ENCODE assay signal across 27 cellular contexts in genomic region chr1:219902951-219903350, GRCh38. TPM values are rescaled to one million over a fixed set of nuclear protein-coding genes. Genes with fewer than 3 reads are reported as not detected.
"Had no signal": no experiment of that assay in that cellular context is flagged by ENCODE, and none has a peak within 500 bp of the region (broad histone marks: within the 10 kb centered on the region; RNA-seq: fewer than 3 reads in every experiment).

No MANE protein-coding gene starts in this region.

- H3K27ac ChIP-seq: ascending aorta, PC-9 had no signal

- H3K4me3 Mint-ChIP-seq: activated CD4-positive, alpha-beta memory T cell treated with anti-CD3 and anti-CD28 coated beads for 36 hours; activated CD4-positive, alpha-beta T cell treated with anti-CD3 and anti-CD28 coated beads, Interleukin-2, amount 10 ng/mL, durations not matched to agents 7 days and 5 days; activated naive CD8-positive, alpha-beta T cell treated with anti-CD3 and anti-CD28 coated beads, Interleukin-2, amount 50 U/mL, for 24 hours; activated T-cell treated with anti-CD3 and anti-CD28 coated beads, Interleukin-2, amount 50 U/mL, for 4 hours; brain; central memory CD8-positive, alpha-beta T cell; T-helper 17 cell had no signal

- H2AFZ ChIP-seq: PC-9 had no signal

- H3K9me3 ChIP-seq: ascending aorta had no signal

- H3K36me3 Mint-ChIP-seq: activated CD4-positive, alpha-beta memory T cell treated with anti-CD3 and anti-CD28 coated beads for 36 hours; activated naive CD4-positive, alpha-beta T cell treated with anti-CD3 and anti-CD28 coated beads, Interleukin-2, amount 50 U/mL, for 72 hours; brain had no signal

- H3K36me3 ChIP-seq: ascending aorta had no signal

- FAIRE-seq: TTC549 had no signal

- DNase-seq: activated CD4-positive, alpha-beta memory T cell treated with anti-CD3 and anti-CD28 coated beads for 36 hours; activated CD4-positive, alpha-beta T cell treated with anti-CD3 and anti-CD28 coated beads, Interleukin-2, amount 10 ng/mL, durations not matched to agents 7 days and 5 days; activated CD4-positive, CD25-positive, alpha-beta regulatory T cell; activated CD8-positive, alpha-beta memory T cell treated with anti-CD3 and anti-CD28 coated beads for 24 hours; activated effector memory CD4-positive, alpha-beta T cell treated with anti-CD3 and anti-CD28 coated beads, Interleukin-2, amount 50 U/mL, for 16 hours; activated naive CD4-positive, alpha-beta T cell treated with Interleukin-2 at 50 U/mL for 16 hours; activated naive CD8-positive, alpha-beta T cell treated with anti-CD3 and anti-CD28 coated beads, Interleukin-2, amount 50 U/mL, for 24 hours; activated T-cell treated with anti-CD3 and anti-CD28 coated beads, Interleukin-2, amount 50 U/mL, for 4 hours; amniotic stem cell; Kasumi-1; KBM-7; NCI-H1105; NCI-H1436; NCI-H187; NCI-H2081; NCI-H510A treated with DMSO at 0.1 percent for 48 hours; NCI-H69; NK-92 treated with Interleukin-12 subunit alpha and Interleukin-12 subunit beta, amount 100 ng/mL, for 24 hours; PC-9; SIG-M5; T-helper 17 cell; T-helper 9 cell had no signal

- H3K4me1 Mint-ChIP-seq: activated naive CD8-positive, alpha-beta T cell treated with anti-CD3 and anti-CD28 coated beads, Interleukin-2, amount 50 U/mL, for 24 hours; brain; central memory CD8-positive, alpha-beta T cell had no signal

- H3K27ac Mint-ChIP-seq: activated CD4-positive, alpha-beta memory T cell treated with anti-CD3 and anti-CD28 coated beads for 36 hours; activated CD4-positive, alpha-beta T cell treated with anti-CD3 and anti-CD28 coated beads, Interleukin-2, amount 10 ng/mL, durations not matched to agents 7 days and 5 days; activated naive CD4-positive, alpha-beta T cell treated with anti-CD3 and anti-CD28 coated beads, Interleukin-2, amount 50 U/mL, for 72 hours; activated naive CD8-positive, alpha-beta T cell treated with anti-CD3 and anti-CD28 coated beads, Interleukin-2, amount 50 U/mL, for 24 hours; brain; T-helper 17 cell had no signal

- H3K4me1 ChIP-seq: ascending aorta had no signal

- H3K27me3 Mint-ChIP-seq: activated CD4-positive, alpha-beta T cell treated with anti-CD3 and anti-CD28 coated beads, Interleukin-2, amount 10 ng/mL, durations not matched to agents 7 days and 5 days had no signal

- H3K4me3 ChIP-seq: ascending aorta, PC-9 had no signal

- H3K4me2 ChIP-seq: PC-9 had no signal

- H3K27me3 ChIP-seq: ascending aorta had no signal

- H3K9me3 Mint-ChIP-seq: activated CD4-positive, alpha-beta memory T cell treated with anti-CD3 and anti-CD28 coated beads for 36 hours; activated CD4-positive, alpha-beta T cell treated with anti-CD3 and anti-CD28 coated beads, Interleukin-2, amount 10 ng/mL, durations not matched to agents 7 days and 5 days; activated naive CD8-positive, alpha-beta T cell treated with anti-CD3 and anti-CD28 coated beads, Interleukin-2, amount 50 U/mL, for 24 hours; activated T-cell treated with anti-CD3 and anti-CD28 coated beads, Interleukin-2, amount 50 U/mL, for 4 hours; brain; central memory CD8-positive, alpha-beta T cell had no signal

RNA-seq across cellular contexts. Expression of gene SLC30A10, which starts 25.4 kb away (rescaled TPM):
- total RNA-seq: activated CD4-positive, alpha-beta memory T cell treated with anti-CD3 and anti-CD28 coated beads for 36 hours; activated CD4-positive, alpha-beta T cell treated with anti-CD3 and anti-CD28 coated beads, Interleukin-2, amount 10 ng/mL, durations not matched to agents 7 days and 5 days; activated naive CD4-positive, alpha-beta T cell treated with anti-CD3 and anti-CD28 coated beads, Interleukin-2, amount 50 U/mL, for 72 hours; activated T-cell treated with anti-CD3 and anti-CD28 coated beads, Interleukin-2, amount 50 U/mL, for 4 hours; ascending aorta; PC-9; T-helper 17 cell had no signal
